25 cellular contexts compared by ENCODE assay signal in the genomic region with DNA sequence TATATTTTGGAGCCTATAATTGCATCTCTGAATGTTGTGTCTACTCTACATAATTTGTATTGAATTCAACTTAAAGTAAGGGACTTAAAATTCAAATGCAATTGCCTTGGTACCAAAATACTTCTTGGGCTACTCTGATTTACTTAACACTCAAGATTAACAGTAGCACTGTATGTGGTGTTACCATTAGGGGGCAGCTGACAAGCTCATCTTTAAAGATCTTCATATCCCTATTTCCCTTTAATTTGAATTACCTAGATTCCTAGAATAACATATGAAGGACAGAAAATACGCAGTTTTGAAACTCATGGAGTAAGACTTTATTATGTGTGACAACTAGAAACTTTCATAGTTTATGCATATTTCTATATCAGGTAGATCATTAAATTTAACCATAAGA. TPM values are rescaled to one million over a fixed set of nuclear protein-coding genes. Genes with fewer than 3 reads are reported as not detected.
"Had no signal": no experiment of that assay in that cellular context is flagged by ENCODE, and none has a peak within 500 bp of the region (broad histone marks: within the 10 kb centered on the region; RNA-seq: fewer than 3 reads in every experiment).

No MANE protein-coding gene starts in this region.

- H3K27ac ChIP-seq: esophagus muscularis mucosa, foreskin keratinocyte, heart right ventricle, parathyroid adenoma, psoas muscle, spleen, tibial nerve had no signal

- H3K9me3 ChIP-seq: esophagus muscularis mucosa, heart right ventricle, psoas muscle, spleen, tibial nerve had no signal

- H3K4me1 ChIP-seq: foreskin keratinocyte, heart right ventricle, psoas muscle, spleen, tibial nerve had no signal

- H3K79me2 ChIP-seq: parathyroid adenoma had no signal

- H3K9ac ChIP-seq: parathyroid adenoma had no signal

- H3K4me3 ChIP-seq: esophagus muscularis mucosa, heart right ventricle, psoas muscle, spleen, tibial nerve had no signal

- DNase-seq: activated CD4-positive, alpha-beta memory T cell treated with anti-CD3 and anti-CD28 coated beads, Interleukin-2, amount 10 ng/mL, durations not matched to agents 7 days and 5 days; activated CD4-positive, alpha-beta T cell treated with anti-CD3 and anti-CD28 coated beads for 1 hour; activated CD4-positive, alpha-beta T cell treated with anti-CD3 and anti-CD28 coated beads, Interleukin-2, amount 10 ng/mL, durations not matched to agents 7 days and 5 days; activated CD8-positive, alpha-beta memory T cell treated with anti-CD3 and anti-CD28 coated beads, Interleukin-2, amount 50 U/mL, for 48 hours; activated gamma-delta T cell treated with Interleukin-2 at 50 U/mL for 16 hours; activated naive CD8-positive, alpha-beta T cell treated with anti-CD3 and anti-CD28 coated beads, Interleukin-2, amount 50 U/mL, for 24 hours; activated T-cell treated with anti-CD3 and anti-CD28 coated beads, Interleukin-2, amount 50 U/mL, for 24 hours; amygdala; caudate nucleus; cortex of kidney; foreskin keratinocyte; heart right ventricle; naive B cell; nephron progenitor cell; occipital lobe; psoas muscle; spleen; stimulated activated CD4-positive, alpha-beta T cell treated with anti-CD3 and anti-CD28 coated beads, Interleukin-2, amount 100 ng/mL, for 48 hours; stimulated activated naive CD4-positive, alpha-beta T cell treated with Interleukin-2 at 50 U/mL for 16 hours; T1000 had no signal

- H2AFZ ChIP-seq: parathyroid adenoma had no signal

- H3K27me3 ChIP-seq: esophagus muscularis mucosa, foreskin keratinocyte, heart right ventricle, spleen, tibial nerve had no signal

RNA-seq across cellular contexts. Expression of a gene that starts 37.4 kb away (rescaled TPM):
- total RNA-seq: activated CD4-positive, alpha-beta memory T cell treated with anti-CD3 and anti-CD28 coated beads, Interleukin-2, amount 10 ng/mL, durations not matched to agents 7 days and 5 days; activated CD4-positive, alpha-beta T cell treated with anti-CD3 and anti-CD28 coated beads, Interleukin-2, amount 10 ng/mL, durations not matched to agents 7 days and 5 days; activated T-helper 17 cell treated with anti-CD3 and anti-CD28 coated beads, Interleukin-2, amount 50 U/mL, for 72 hours; WTC11 had no signal
